27 cellular contexts compared by ENCODE assay signal in the genomic region with DNA sequence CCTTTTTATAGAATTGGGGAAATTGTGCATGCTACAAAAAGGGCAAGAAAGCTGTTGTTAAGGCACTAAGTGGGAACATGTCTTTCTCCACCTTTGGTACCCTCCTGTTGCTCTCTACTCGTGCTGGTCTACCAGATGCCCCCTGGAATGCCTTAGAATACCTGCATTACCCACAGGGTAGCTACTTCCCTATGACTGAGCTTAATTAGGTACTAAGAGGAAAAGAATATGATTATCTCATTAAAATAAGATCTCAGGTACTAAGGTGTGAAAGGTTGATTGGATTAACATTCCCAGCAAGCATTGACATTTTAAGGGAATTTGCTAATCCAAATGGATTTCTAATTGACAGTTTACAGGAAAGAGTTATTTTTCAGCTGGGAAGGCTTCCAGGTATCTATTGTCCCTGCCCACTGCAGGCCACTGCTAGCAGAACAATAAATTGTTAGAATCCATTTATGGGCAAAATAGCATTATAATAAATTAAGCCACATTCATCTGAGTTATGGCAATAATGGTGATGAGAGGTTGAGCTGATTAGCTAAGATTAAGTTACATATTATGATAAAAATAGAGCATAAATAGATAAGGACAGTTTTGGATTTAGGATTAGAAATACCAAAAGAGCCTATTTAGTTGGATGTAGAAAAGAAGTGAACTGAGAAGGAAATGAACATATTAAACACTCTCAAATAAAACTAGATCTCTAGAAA.
"Had no signal": no experiment of that assay in that cellular context is flagged by ENCODE, and none has a peak within 500 bp of the region (broad histone marks: within the 10 kb centered on the region; RNA-seq: fewer than 3 reads in every experiment).

No MANE protein-coding gene starts in this region.

- H3K4me3 Mint-ChIP-seq: immature natural killer cell; memory B cell; natural killer cell treated with Interleukin-12 subunit alpha and Interleukin-12 subunit beta and Interleukin-15 and Interleukin-18, amount 100 ng/mL, for 72 hours; neural progenitor cell; type B pancreatic cell had no signal

- H3K27ac ChIP-seq: dorsolateral prefrontal cortex, epithelial cell of prostate, esophagus muscularis mucosa, gastrocnemius medialis, heart right ventricle, left ventricle myocardium inferior, lower lobe of right lung, neural progenitor cell, ovary, right atrium auricular region, sigmoid colon, skin epidermis, suprapubic skin, thyroid gland had no signal

- H3K9me3 ChIP-seq: esophagus muscularis mucosa, gastrocnemius medialis, heart right ventricle, left ventricle myocardium inferior, lower lobe of right lung, ovary, right atrium auricular region, sigmoid colon, suprapubic skin, thyroid gland had no signal

- H3K36me3 ChIP-seq: esophagus muscularis mucosa, gastrocnemius medialis, heart right ventricle, left ventricle myocardium inferior, lower lobe of right lung, neural progenitor cell, ovary, right atrium auricular region, sigmoid colon, suprapubic skin, thyroid gland had no signal

- DNase-seq: cortex of kidney; dorsolateral prefrontal cortex; effector memory CD4-positive, alpha-beta T cell; gastrocnemius medialis; heart right ventricle; hypothalamus; immature natural killer cell; left cardiac atrium; left ventricle myocardium inferior; lower lobe of right lung; midbrain; nucleus accumbens; ovary; sigmoid colon; stimulated activated CD4-positive, alpha-beta T cell treated with anti-CD3 and anti-CD28 coated beads, Interleukin-12 subunit alpha, Interleukin-12 subunit beta, amount 100 ng/mL, for 4 hours; stimulated activated CD4-positive, alpha-beta T cell treated with anti-CD3 and anti-CD28 coated beads, Interleukin-2, amount 100 ng/mL, for 48 hours; stimulated activated naive CD8-positive, alpha-beta T cell treated with anti-CD3 and anti-CD28 coated beads, Interleukin-15, Interleukin-2, amounts not matched to agents 100 U/mL and 50 U/mL, for 24 hours; thyroid gland had no signal

- H3K4me3 ChIP-seq: dorsolateral prefrontal cortex, esophagus muscularis mucosa, gastrocnemius medialis, heart right ventricle, left ventricle myocardium inferior, lower lobe of right lung, neural progenitor cell, ovary, right atrium auricular region, sigmoid colon, skin epidermis, suprapubic skin, thyroid gland had no signal

- H3K4me2 ChIP-seq: neural progenitor cell had no signal

- H3K36me3 Mint-ChIP-seq: memory B cell; natural killer cell treated with Interleukin-12 subunit alpha and Interleukin-12 subunit beta and Interleukin-15 and Interleukin-18, amount 100 ng/mL, for 72 hours; neural progenitor cell; type B pancreatic cell had no signal

- H3K4me1 ChIP-seq: gastrocnemius medialis, heart right ventricle, left ventricle myocardium inferior, lower lobe of right lung, right atrium auricular region, suprapubic skin, thyroid gland had no signal

- H3K27ac Mint-ChIP-seq: immature natural killer cell; memory B cell; natural killer cell treated with Interleukin-12 subunit alpha and Interleukin-12 subunit beta and Interleukin-15 and Interleukin-18, amount 100 ng/mL, for 72 hours; neural progenitor cell; type B pancreatic cell had no signal

- H3K27me3 ChIP-seq: esophagus muscularis mucosa, gastrocnemius medialis, neural progenitor cell, ovary, right atrium auricular region, sigmoid colon, suprapubic skin, thyroid gland had no signal

- H3K9me3 Mint-ChIP-seq: immature natural killer cell, neural progenitor cell, type B pancreatic cell had no signal

- ATAC-seq: gastrocnemius medialis; heart right ventricle; left cardiac atrium; lower lobe of right lung; natural killer cell treated with Interleukin-12 subunit alpha and Interleukin-12 subunit beta and Interleukin-15 and Interleukin-18, amount 100 ng/mL, for 72 hours; stimulated activated naive CD8-positive, alpha-beta T cell treated with anti-CD3 and anti-CD28 coated beads, Interleukin-15, Interleukin-2, amounts not matched to agents 100 U/mL and 50 U/mL, for 24 hours had no signal
